20 cellular contexts compared by ENCODE assay signal in genomic region chr3:186366206-186366605, GRCh38. TPM values are rescaled to one million over a fixed set of nuclear protein-coding genes. Genes with fewer than 3 reads are reported as not detected.
DNase-seq lines count a peak whose midpoint lies in the region; ATAC-seq, FAIRE-seq and TF ChIP-seq lines count a peak whose summit lies in the region.
"Had no signal": no experiment of that assay in that cellular context is flagged by ENCODE, and none has a peak within 500 bp of the region (broad histone marks: within the 10 kb centered on the region; RNA-seq: fewer than 3 reads in every experiment).

No MANE protein-coding gene starts in this region.

- no peak overlapping the region for H3K4me3 ChIP-seq in heart right ventricle
- no peak overlapping the region for H3K4me3 ChIP-seq in astrocyte (ENCODE audit: insufficient read depth, low read depth, low read length)
- H3K4me3 ChIP-seq in right cardiac atrium (ENCODE audit: low read length), result no peak overlapping the region
- no peak overlapping the region for H3K4me3 ChIP-seq in aorta (ENCODE audit: low read length in 2 of 2)
- H3K4me3 ChIP-seq in right lobe of liver, result no peak overlapping the region
- H3K4me3 ChIP-seq: A549; BLaER1 treated with 17β-estradiol and CSF1 and Interleukin-3, amounts not matched to agents 10 nM and 100 nM; GM12878; GM23248; Peyer's patch had no signal

- H3K27ac Mint-ChIP-seq in astrocyte (ENCODE audit: unreplicated experiment), result no peak overlapping the region

- no peak for DNase-seq in heart right ventricle
- no peak for DNase-seq in Right ventricle myocardium superior
- DNase-seq in astrocyte (ENCODE audit: low read depth), result no peak
- no peak for DNase-seq in right cardiac atrium
- no peak for DNase-seq in aorta
- no peak for DNase-seq in right lobe of liver
- no peak for DNase-seq in A172 (ENCODE audit: low spot score)
- DNase-seq: GDM1, HCEC 1CT, NCI-H1436, NCI-H2029, NCI-H510A, NCI-H774, SHP77 treated with DMSO at 0.1 percent for 48 hours had no signal

- H3K4me1 ChIP-seq in heart right ventricle (peaks cover 0 to 40% (median 19%) of the 10 kb centered on the region in 9 donors), astrocyte (ENCODE audit: insufficient read depth, low read length) (peaks cover 18% of the 10 kb centered on the region), right cardiac atrium (ENCODE audit: control insufficient read depth, insufficient read depth, low read length) (peaks cover 2% of the 10 kb centered on the region), aorta (ENCODE audit: control insufficient read depth in 1 of 2, insufficient read depth in 2 of 2, low read length in 2 of 2) (no peaks in the 10 kb centered on the region), right lobe of liver (peaks cover 0 to 11% (median 0%) of the 10 kb centered on the region in 4 donors)

- peaks cover 15% of the 10 kb centered on the region for H3K4me1 Mint-ChIP-seq in astrocyte (ENCODE audit: low read depth, unreplicated experiment)

- H3K9ac ChIP-seq in astrocyte (ENCODE audit: low read length), result no peak overlapping the region
- H3K9ac ChIP-seq: BLaER1 treated with 17β-estradiol and CSF1 and Interleukin-3, amounts not matched to agents 10 nM and 100 nM; GM23248 had no signal

- FAIRE-seq in astrocyte (lab: Jason Lieb, UNC), result no peak
- FAIRE-seq: A549, GM12878 had no signal

- peaks cover 2% of the 10 kb centered on the region for H3K9me3 Mint-ChIP-seq in astrocyte (ENCODE audit: unreplicated experiment)

- H3K79me2 ChIP-seq in astrocyte (ENCODE audit: insufficient read depth, low read length), result no peaks in the 10 kb centered on the region

- H4K20me1 ChIP-seq in astrocyte (ENCODE audit: insufficient read depth, low read length), result no peaks in the 10 kb centered on the region

- TF ChIP-seq CTCF in heart right ventricle (IDR thresholded peaks at IDR 0.05), result no peak
- no peak for TF ChIP-seq CTCF in astrocyte (IDR thresholded peaks at IDR 0.05; ENCODE audit: insufficient read depth, low read depth, low read length)
- TF ChIP-seq CTCF in right lobe of liver (IDR thresholded peaks at IDR 0.05), result no peak

- H2AFZ ChIP-seq in astrocyte (ENCODE audit: low read depth, low read length), result no peak overlapping the region
- H2AFZ ChIP-seq: GM23248 had no signal

- peak in 1 of 8 donors; percentile 36 for ATAC-seq in heart right ventricle
- no peak for ATAC-seq in Right ventricle myocardium superior (ENCODE audit: poor library complexity)
- no peak for ATAC-seq in right cardiac atrium
- no peak for ATAC-seq in aorta (ENCODE audit: low FRiP score)
- no peak for ATAC-seq in right lobe of liver
- ATAC-seq in HG03159 (IDR thresholded peaks at IDR 0.05; ENCODE audit: unreplicated experiment), result no peak
- ATAC-seq: A549, GM12878 had no signal

- H3K9me3 ChIP-seq in heart right ventricle, result no peaks in the 10 kb centered on the region
- H3K9me3 ChIP-seq in astrocyte (ENCODE audit: insufficient read depth, low read depth, low read length), result no peaks in the 10 kb centered on the region
- no peaks in the 10 kb centered on the region for H3K9me3 ChIP-seq in right cardiac atrium (ENCODE audit: control insufficient read depth, low read length)
- H3K9me3 ChIP-seq in aorta (ENCODE audit: control insufficient read depth, low read length), result no peaks in the 10 kb centered on the region
- no peaks in the 10 kb centered on the region for H3K9me3 ChIP-seq in right lobe of liver
- H3K9me3 ChIP-seq: A549; BLaER1 treated with 17β-estradiol and CSF1 and Interleukin-3, amounts not matched to agents 10 nM and 100 nM; Peyer's patch had no signal

- no peaks in the 10 kb centered on the region for H3K36me3 Mint-ChIP-seq in astrocyte (ENCODE audit: low read depth, unreplicated experiment)

- intact Hi-C loops in heart right ventricle (cut with DNase I), result loop anchor here in 2 of 10 donors (5.0 to 10.0 kb wide), 2 partner anchors 41 to 69 kb away; no protein-coding TSS in a partner anchor
- intact Hi-C loops in Right ventricle myocardium superior (cut with DNase I), result no loop called here
- intact Hi-C loops in right cardiac atrium (cut with DNase I), result no loop called here
- intact Hi-C loops in aorta (cut with DNase I), result no loop called here
- intact Hi-C loops in right lobe of liver (cut with DNase I), result no loop called here

- H3K36me3 ChIP-seq in heart right ventricle (no peaks in the 10 kb centered on the region), astrocyte (ENCODE audit: insufficient read depth, low read length) (no peaks in the 10 kb centered on the region), aorta (ENCODE audit: control insufficient read depth in 1 of 2, insufficient read depth in 2 of 2, low read length in 1 of 2) (no peaks in the 10 kb centered on the region), right lobe of liver (no peaks in the 10 kb centered on the region)
- H3K36me3 ChIP-seq: BLaER1 treated with 17β-estradiol and CSF1 and Interleukin-3, amounts not matched to agents 10 nM and 100 nM; Peyer's patch had no signal

- WGBS in heart right ventricle, 2 donors, result 45 to 46% methylated on average over 1 of the region's 1 CpG
- 42% methylated on average over 1 of the region's 1 CpG for WGBS in right cardiac atrium
- 4% methylated on average over 1 of the region's 1 CpG for WGBS in aorta, 2 donors
- WGBS in right lobe of liver (ENCODE audit: insufficient coverage, low coverage, low lambda C conversion rate, missing lambda C conversion rate), result 40% methylated on average over 1 of the region's 1 CpG

- peaks cover 69% of the 10 kb centered on the region for H3K27me3 Mint-ChIP-seq in astrocyte (ENCODE audit: low read depth, unreplicated experiment)

- no peak for TF ChIP-seq POLR2A in right lobe of liver (IDR thresholded peaks at IDR 0.05)

- peak overlapping the region; percentile 64 to 88 (median 78) for H3K27ac ChIP-seq in heart right ventricle
- H3K27ac ChIP-seq in astrocyte (ENCODE audit: low read depth, low read length), result no peak overlapping the region
- H3K27ac ChIP-seq in right cardiac atrium (ENCODE audit: low read length), result peak overlapping the region; percentile 17
- H3K27ac ChIP-seq in aorta (ENCODE audit: low read depth in 1 of 2, low read length in 2 of 2), result peak overlapping the region; percentile 2 to 39
- no peak overlapping the region for H3K27ac ChIP-seq in right lobe of liver
- H3K27ac ChIP-seq: A549; BLaER1 treated with 17β-estradiol and CSF1 and Interleukin-3, amounts not matched to agents 10 nM and 100 nM; GM23248; Peyer's patch had no signal

- peaks cover 0 to 35% (median 24%) of the 10 kb centered on the region in 7 donors for H3K27me3 ChIP-seq in heart right ventricle
- peaks cover 52% of the 10 kb centered on the region for H3K27me3 ChIP-seq in astrocyte (ENCODE audit: insufficient read depth, low read length)
- H3K27me3 ChIP-seq in right cardiac atrium (ENCODE audit: control insufficient read depth, insufficient read depth), result no peaks in the 10 kb centered on the region
- H3K27me3 ChIP-seq in aorta (ENCODE audit: control insufficient read depth in 1 of 2, insufficient read depth in 2 of 2, low read length in 1 of 2), result no peaks in the 10 kb centered on the region
- H3K27me3 ChIP-seq in right lobe of liver, result peaks cover 0 to 6% of the 10 kb centered on the region in 2 donors

- H3K4me2 ChIP-seq in astrocyte (ENCODE audit: low read length), result peak overlapping the region; percentile 45
- H3K4me2 ChIP-seq: A549 had no signal

- H3K4me3 Mint-ChIP-seq in astrocyte (ENCODE audit: unreplicated experiment), result no peak overlapping the region

RNA-seq across cellular contexts. Expression of gene DGKG, which starts 4.2 kb away (rescaled TPM):
- total RNA-seq in heart right ventricle (10 to 100 TPM; 14.6 to 75.7 (median 45.4) TPM), Right ventricle myocardium superior (30.8 TPM), astrocyte (0.36 and 0.64 TPM in 2 replicates), right cardiac atrium (10 to 100 TPM; 10.8 to 23.6 (median 17.9) TPM), aorta (10 to 100 TPM; 12.8 to 37.1 TPM), right lobe of liver (1 to 10 TPM; 1.5 to 3.6 (median 2.0) TPM)
- polyA plus RNA-seq in heart right ventricle (10 to 100 TPM in 1 of 2 donors, 1 to 10 TPM in 1; 7.2 to 12.3 TPM), right cardiac atrium (4.5 TPM), aorta (1 to 10 TPM in 1 of 2 donors, under 1 TPM in 1; 0.95 to 1.9 TPM)
- 10.1 and 12.0 TPM in 2 replicates for total RNA-seq in A172 (2014; rRNA removed; shearing (Covaris generic))
- total RNA-seq: GM23248 had no signal
- polyA plus RNA-seq: GM23248 had no signal

Comparison
In these comparisons a context has a peak if more than half of its experiments do, and no peak if none do; other contexts are left out.
1. H3K27ac ChIP-seq: peak in heart right ventricle (10 of 10), right cardiac atrium (single experiment) and aorta (2 of 2); none in astrocyte (single experiment) and right lobe of liver (0 of 3).